ENCODE assay signal across 16 cellular contexts in genomic region chr9:134980516-134980915, GRCh38.
DNase-seq lines count a peak whose midpoint lies in the region; ATAC-seq and TF ChIP-seq lines count a peak whose summit lies in the region.
"Had no signal": no experiment of that assay in that cellular context is flagged by ENCODE, and none has a peak within 500 bp of the region (broad histone marks: within the 10 kb centered on the region; RNA-seq: fewer than 3 reads in every experiment).

No MANE protein-coding gene starts in this region.

- H3K36me3 ChIP-seq in neuronal stem cell (replicated peaks in 1 of 2; ENCODE audit: control insufficient read depth in 2 of 2, insufficient read depth in 2 of 2, low read length in 2 of 2) (no peaks in the 10 kb centered on the region), thyroid gland (no peaks in the 10 kb centered on the region), ascending aorta (no peaks in the 10 kb centered on the region)
- H3K36me3 ChIP-seq: BLaER1 treated with 17β-estradiol and CSF1 and Interleukin-3, amounts not matched to agents 10 nM and 100 nM had no signal

- H3K4me2 ChIP-seq in neuronal stem cell (ENCODE audit: insufficient read depth, low read length, poor library complexity, severe bottlenecking), result no peak overlapping the region
- H3K4me2 ChIP-seq: BLaER1 treated with 17β-estradiol and CSF1 and Interleukin-3, amounts not matched to agents 10 nM and 100 nM had no signal

- TF ChIP-seq CTCF in thyroid gland (IDR thresholded peaks at IDR 0.05) (no peak), ascending aorta (IDR thresholded peaks at IDR 0.05) (no peak)

- H2BK12ac ChIP-seq in neuronal stem cell (ENCODE audit: low read length), result no peak overlapping the region

- peaks cover 1% of the 10 kb centered on the region for H3K79me1 ChIP-seq in neuronal stem cell (ENCODE audit: low read depth, low read length)

- H3K4me3 ChIP-seq in neuronal stem cell (ENCODE audit: low read length in 2 of 2) (no peak overlapping the region), thyroid gland (replicated peaks in 1 of 3) (no peak overlapping the region), ascending aorta (no peak overlapping the region)
- H3K4me3 ChIP-seq: BLaER1 treated with 17β-estradiol and CSF1 and Interleukin-3, amounts not matched to agents 10 nM and 100 nM had no signal

- peak; percentile 24 for DNase-seq in cardiac septum (ENCODE audit: low spot score)
- DNase-seq in left cardiac atrium, result no peak
- no peak for DNase-seq in neuronal stem cell (ENCODE audit: low spot score)
- DNase-seq in thyroid gland, result peak; percentile 56 to 61
- DNase-seq in effector CD4-positive, alpha-beta T cell, result no peak
- DNase-seq in G401 (ENCODE audit: low spot score), result no peak
- DNase-seq in ascending aorta (ENCODE audit: low spot score in 2 of 2), result no peak
- DNase-seq: 8988T; CD4-positive, alpha-beta T cell; DMS79 treated with DMSO at 0.1 percent for 48 hours; EL; GDM1; HCEC 1CT; HFFc6 had no signal

- H2AFZ ChIP-seq in neuronal stem cell (ENCODE audit: low read length), result no peak overlapping the region

- TF ChIP-seq POLR2A in thyroid gland (IDR thresholded peaks at IDR 0.05), result no peak

- no CpG with 5 or more reads among the region's 9 CpGs for WGBS in neuronal stem cell (ENCODE audit: extremely low coverage in 2 of 2, insufficient read length in 2 of 2, insufficient replicate concordance in 1 of 2), 2 donors
- 50 to 79% methylated on average over 6 to 8 of the region's 9 CpGs for WGBS in thyroid gland, 2 donors

- H3K4ac ChIP-seq in neuronal stem cell (ENCODE audit: low read length), result no peak overlapping the region

- H3K9me3 ChIP-seq in neuronal stem cell (replicated peaks in 1 of 2; ENCODE audit: control insufficient read depth in 2 of 2, insufficient read depth in 1 of 2, low read depth in 1 of 2, low read length in 2 of 2), result no peaks in the 10 kb centered on the region
- H3K9me3 ChIP-seq in thyroid gland, result no peaks in the 10 kb centered on the region
- H3K9me3 ChIP-seq in ascending aorta, result no peaks in the 10 kb centered on the region

- H3K27ac ChIP-seq in neuronal stem cell (replicated peaks; ENCODE audit: low read length) (no peak overlapping the region), thyroid gland (no peak overlapping the region), ascending aorta (no peak overlapping the region)
- H3K27ac ChIP-seq: BLaER1 treated with 17β-estradiol and CSF1 and Interleukin-3, amounts not matched to agents 10 nM and 100 nM had no signal

- H2AK5ac ChIP-seq in neuronal stem cell (ENCODE audit: low read depth, low read length), result peak overlapping the region; percentile 24

- intact Hi-C loops in cardiac septum (cut with DNase I), result loop anchor here (5.0 kb wide), 2 partner anchors 283 to 533 kb away; no protein-coding TSS in a partner anchor
- intact Hi-C loops in left cardiac atrium (cut with DNase I), result loop anchor here (5.0 kb wide), 4 partner anchors 198 to 283 kb away; no protein-coding TSS in a partner anchor
- intact Hi-C loops in thyroid gland (cut with DNase I), result no loop called here
- intact Hi-C loops in ascending aorta (cut with DNase I), result no loop called here

- no peak overlapping the region for H3K9ac ChIP-seq in neuronal stem cell (ENCODE audit: low read depth, low read length, poor library complexity)
- H3K9ac ChIP-seq: BLaER1 treated with 17β-estradiol and CSF1 and Interleukin-3, amounts not matched to agents 10 nM and 100 nM had no signal

- ATAC-seq in left cardiac atrium, result no peak
- ATAC-seq: HepG2 had no signal

- H2BK120ac ChIP-seq in neuronal stem cell (ENCODE audit: low read depth, low read length), result no peak overlapping the region

- H3K27me3 ChIP-seq in neuronal stem cell (ENCODE audit: control insufficient read depth in 3 of 3, insufficient read depth in 3 of 3, low read depth in 1 of 3, low read length in 3 of 3), result peaks cover 0 to 2% (median 0%) of the 10 kb centered on the region in 3 experiments
- no peaks in the 10 kb centered on the region for H3K27me3 ChIP-seq in thyroid gland
- H3K27me3 ChIP-seq in ascending aorta, result no peaks in the 10 kb centered on the region

- no peak overlapping the region for H2BK15ac ChIP-seq in neuronal stem cell (ENCODE audit: low read length)

- in situ Hi-C loops in G401 (cut with HindIII; ENCODE audit: low sequenced_read_pairs), result no loop called here

- no peak overlapping the region for H3K18ac ChIP-seq in neuronal stem cell (ENCODE audit: low read length)

- H3K23ac ChIP-seq in neuronal stem cell (ENCODE audit: low read depth, low read length, poor library complexity), result no peak overlapping the region

- H4K8ac ChIP-seq in neuronal stem cell (ENCODE audit: low read depth, low read length), result no peak overlapping the region

- no peak overlapping the region for H4K91ac ChIP-seq in neuronal stem cell (ENCODE audit: low read depth, low read length, poor library complexity)

- no peak overlapping the region for H2BK5ac ChIP-seq in neuronal stem cell (ENCODE audit: low read length)

- H3K14ac ChIP-seq in neuronal stem cell (ENCODE audit: low read length), result no peak overlapping the region

- H3K4me1 ChIP-seq in neuronal stem cell (ENCODE audit: control insufficient read depth in 2 of 2, insufficient read depth in 1 of 2, low read depth in 1 of 2, low read length in 2 of 2) (no peaks in the 10 kb centered on the region), thyroid gland (peaks cover 0 to 6% of the 10 kb centered on the region in 2 donors), ascending aorta (no peaks in the 10 kb centered on the region)

Comparison
In these comparisons a context has a peak if more than half of its experiments do, and no peak if none do; other contexts are left out.
1. DNase-seq: peak in cardiac septum (single experiment) and thyroid gland (2 of 2); none in left cardiac atrium (single experiment), neuronal stem cell (single experiment), effector CD4-positive, alpha-beta T cell (single experiment), G401 (single experiment) and ascending aorta (0 of 2).
2. intact Hi-C loops: an anchor here in cardiac septum (5.0 kb wide) and left cardiac atrium (5.0 kb wide); none called in thyroid gland and ascending aorta.